ENCODE assay signal across 13 cellular contexts in the genomic region with DNA sequence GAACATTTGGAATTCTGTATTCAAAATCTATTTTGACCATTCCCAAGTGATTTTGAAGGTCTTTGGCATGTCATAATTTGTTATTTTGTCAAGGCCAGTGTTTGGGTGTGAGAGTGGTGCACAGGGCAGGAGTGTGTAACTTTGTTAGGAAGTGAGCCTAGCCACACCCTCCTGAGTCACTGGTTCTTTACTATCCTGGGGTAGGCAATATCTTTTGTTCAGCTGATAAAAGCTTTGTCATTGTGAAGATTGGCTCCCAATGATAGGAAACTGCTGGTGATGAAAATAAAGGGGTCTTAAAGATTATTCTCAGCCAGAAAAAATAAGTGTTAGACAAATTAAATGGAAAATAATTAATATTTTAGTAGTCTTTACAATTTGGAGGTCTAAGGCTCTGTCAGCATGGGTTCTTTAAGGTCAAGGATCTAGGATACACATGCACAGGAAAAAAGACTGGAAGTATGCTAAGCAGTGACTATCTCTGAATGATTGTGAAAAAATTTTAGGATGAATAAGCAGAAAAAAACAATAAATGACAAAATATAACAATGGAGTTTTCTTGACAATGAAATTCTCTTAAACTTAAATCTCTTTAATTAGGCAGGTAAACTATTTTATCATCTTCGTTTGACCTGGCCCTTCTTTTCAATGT. TPM values are rescaled to one million over a fixed set of nuclear protein-coding genes. Genes with fewer than 3 reads are reported as not detected.
A peak's percentile ranks its signal among the peaks of the same experiment; 100 is the strongest.
DNase-seq lines count a peak whose midpoint lies in the region; ATAC-seq and TF ChIP-seq lines count a peak whose summit lies in the region.
"Had no signal": no experiment of that assay in that cellular context is flagged by ENCODE, and none has a peak within 500 bp of the region (broad histone marks: within the 10 kb centered on the region; RNA-seq: fewer than 3 reads in every experiment).

No MANE protein-coding gene starts in this region.

- TF ChIP-seq CTCF in transverse colon (IDR thresholded peaks at IDR 0.05): no peak

- H3K4me3 ChIP-seq in transverse colon: no peak overlapping the region
- H3K4me3 ChIP-seq: BLaER1 treated with 17β-estradiol and CSF1 and Interleukin-3, amounts not matched to agents 10 nM and 100 nM; suprapubic skin had no signal

- no peak for TF ChIP-seq EP300 in transverse colon (IDR thresholded peaks at IDR 0.05; ENCODE audit: low read depth)

- DNase-seq in left cardiac atrium (peak; percentile 55), Right ventricle myocardium inferior (ENCODE audit: missing footprints) (no peak), T-helper 17 cell (no peak), fibroblast of peridontal ligament (ENCODE audit: extremely low read depth) (peak; percentile 29), transverse colon (peak; percentile 31), NCI-H526 treated with DMSO at 0.1 percent for 48 hours (lab: John Stamatoyannopoulos, UW) (no peak), mesenteric fat pad (ENCODE audit: low spot score) (no peak)
- DNase-seq: NCI-H526; stimulated activated CD4-positive, alpha-beta T cell treated with anti-CD3 and anti-CD28 coated beads, Interleukin-2, amount 100 ng/mL, for 48 hours had no signal

- no peaks in the 10 kb centered on the region for H3K27me3 ChIP-seq in transverse colon
- H3K27me3 ChIP-seq: BLaER1 treated with 17β-estradiol and CSF1 and Interleukin-3, amounts not matched to agents 10 nM and 100 nM; suprapubic skin had no signal

- peaks cover 0 to 27% (median 13%) of the 10 kb centered on the region in 4 donors for H3K36me3 ChIP-seq in transverse colon

- H3K36me3 Mint-ChIP-seq in T-helper 17 cell (ENCODE audit: low read depth): no peaks in the 10 kb centered on the region

- no peak for TF ChIP-seq POLR2A in transverse colon (IDR thresholded peaks at IDR 0.05)

- H3K27me3 Mint-ChIP-seq in T-helper 17 cell: no peaks in the 10 kb centered on the region
- H3K27me3 Mint-ChIP-seq: activated naive CD4-positive, alpha-beta T cell treated with anti-CD3 and anti-CD28 coated beads, Interleukin-2, amount 50 U/mL, for 24 hours had no signal

- H3K4me1 Mint-ChIP-seq in T-helper 17 cell: peaks cover 24% of the 10 kb centered on the region

- 38 to 48% methylated on average over 1 of the region's 1 CpG for WGBS in transverse colon (ENCODE audit: low coverage in 1 of 2), 2 donors

- ATAC-seq in left cardiac atrium (peak in 1 of 2 donors; percentile 33), Right ventricle myocardium inferior (no peak), T-helper 17 cell (no peak), GM19023 (IDR thresholded peaks at IDR 0.05; ENCODE audit: unreplicated experiment) (no peak)

- no peak overlapping the region for H3K4me3 Mint-ChIP-seq in T-helper 17 cell

- peak overlapping the region; percentile 34 for H3K27ac Mint-ChIP-seq in T-helper 17 cell
- H3K27ac Mint-ChIP-seq: activated naive CD4-positive, alpha-beta T cell treated with anti-CD3 and anti-CD28 coated beads, Interleukin-2, amount 50 U/mL, for 24 hours had no signal

- H3K4me1 ChIP-seq in transverse colon: peaks cover 19 to 45% (median 32%) of the 10 kb centered on the region in 4 donors

- H3K9me3 ChIP-seq in T-helper 17 cell (ENCODE audit: control insufficient read depth, low read length, poor library complexity, severe bottlenecking) (no peaks in the 10 kb centered on the region), transverse colon (no peaks in the 10 kb centered on the region)
- H3K9me3 ChIP-seq: BLaER1 treated with 17β-estradiol and CSF1 and Interleukin-3, amounts not matched to agents 10 nM and 100 nM; suprapubic skin had no signal

- peak overlapping the region; percentile 38 to 54 (median 42) for H3K27ac ChIP-seq in transverse colon
- H3K27ac ChIP-seq: suprapubic skin had no signal

- in situ Hi-C loops in transverse colon (cut with MboI; ENCODE audit: low pct_ligation_motif_present in 1 of 4, low pct_unique_long_range_greater_than_20kb in 1 of 4, low sequenced_read_pairs in 3 of 4): loop anchor here in 1 of 4 donors (10.0 kb wide), 1 partner anchor 62 kb away; no protein-coding TSS in a partner anchor

- intact Hi-C loops in left cardiac atrium (cut with DNase I) (loop anchor here in 1 of 2 donors (10.0 kb wide), 1 partner anchor 102 kb away; a partner anchor contains a TSS), Right ventricle myocardium inferior (cut with DNase I) (loop anchor here (10.0 kb wide), 1 partner anchor 118 kb away; a partner anchor contains a TSS), transverse colon (cut with DNase I; ENCODE audit: low total_unique reads) (no loop called here)

RNA-seq across cellular contexts. Expression of a gene that starts 5.1 kb away (rescaled TPM):
- total RNA-seq in left cardiac atrium: 10 to 100 TPM; 28.0 to 33.6 TPM
- total RNA-seq in Right ventricle myocardium inferior: 45.2 TPM
- 10 to 100 TPM; 47.5 to 69.8 TPM for total RNA-seq in T-helper 17 cell
- total RNA-seq in transverse colon: 10 to 100 TPM; 33.6 to 60.2 (median 53.0) TPM
- 54.3 TPM for total RNA-seq in mesenteric fat pad

RNA-seq across cellular contexts. Expression of a gene that starts 5.3 kb away (rescaled TPM):
- total RNA-seq in left cardiac atrium: 10 to 100 TPM; 65.2 to 78.2 TPM
- 88.8 TPM for total RNA-seq in Right ventricle myocardium inferior
- total RNA-seq in T-helper 17 cell: 100 to 1,000 TPM in 1 of 2 donors, 10 to 100 TPM in 1; 91.9 to 108 TPM
- total RNA-seq in transverse colon: 10 to 100 TPM; 50.2 to 88.4 (median 74.0) TPM
- total RNA-seq in mesenteric fat pad: 86.6 TPM

RNA-seq across cellular contexts. Expression of a gene that starts 49.9 kb away (rescaled TPM):
- total RNA-seq in left cardiac atrium: 10 to 100 TPM; 53.6 to 54.5 TPM
- 102 TPM for total RNA-seq in Right ventricle myocardium inferior
- total RNA-seq in T-helper 17 cell: 10 to 100 TPM; 15.0 to 21.2 TPM
- total RNA-seq in transverse colon: 10 to 100 TPM; 28.1 to 75.2 (median 43.7) TPM
- total RNA-seq in mesenteric fat pad: 9.0 TPM

RNA-seq across cellular contexts. Expression of a gene that starts 57.2 kb away (rescaled TPM):
- not detected for total RNA-seq in left cardiac atrium
- not detected for total RNA-seq in Right ventricle myocardium inferior
- not detected for total RNA-seq in T-helper 17 cell
- total RNA-seq in transverse colon: 100 to 1,000 TPM in 3 of 4 donors, 10 to 100 TPM in 1; 88.0 to 450 (median 252) TPM
- total RNA-seq in mesenteric fat pad: not detected

Comparison
In these comparisons a context has a peak if more than half of its experiments do, and no peak if none do; other contexts are left out.
1. DNase-seq: peak in left cardiac atrium (single experiment), fibroblast of peridontal ligament (single experiment) and transverse colon (single experiment); none in Right ventricle myocardium inferior (single experiment), T-helper 17 cell (0 of 3), NCI-H526 treated with DMSO at 0.1 percent for 48 hours (single experiment) and mesenteric fat pad (single experiment).